21 cellular contexts compared by ENCODE assay signal in genomic region chr7:216360-217300, GRCh38. TPM values are rescaled to one million over a fixed set of nuclear protein-coding genes. Genes with fewer than 3 reads are reported as not detected.
DNase-seq lines count a peak whose midpoint lies in the region; ATAC-seq and TF ChIP-seq lines count a peak whose summit lies in the region.
"Had no signal": no experiment of that assay in that cellular context is flagged by ENCODE, and none has a peak within 500 bp of the region (broad histone marks: within the 10 kb centered on the region; RNA-seq: fewer than 3 reads in every experiment).

No MANE protein-coding gene starts in this region.

- intact Hi-C loops in activated T-helper 2 cell treated with anti-CD3 and anti-CD28 coated beads, Interferon-gamma antibody, Interleukin-2, Interleukin-4, amounts not matched to agents 10 μg/mL and 5 μg/mL and 100 μg/mL, durations not matched to agents 14 hours and 24 hours and 36 hours (cut with micrococcal nuclease): no loop called here

- no peak for ATAC-seq in HG02970 (IDR thresholded peaks at IDR 0.05; ENCODE audit: low FRiP score, unreplicated experiment)
- ATAC-seq: activated naive CD4-positive, alpha-beta T cell treated with anti-CD3 and anti-CD28 coated beads, Interleukin-2, amount 50 U/mL, for 72 hours had no signal

- peaks cover 0 to 54% (median 22%) of the 10 kb centered on the region in 4 donors for H3K4me1 ChIP-seq in tibial nerve

- TF ChIP-seq POLR2A in tibial nerve (IDR thresholded peaks at IDR 0.05): no peak

- H3K9me3 ChIP-seq in tibial nerve: no peaks in the 10 kb centered on the region

- H3K27ac ChIP-seq in tibial nerve: peak overlapping the region in 3 of 4 donors; percentile 36 to 80 (median 45)
- H3K27ac ChIP-seq: 22Rv1 had no signal

- peaks cover 0 to 43% (median 0%) of the 10 kb centered on the region in 3 donors for H3K36me3 ChIP-seq in tibial nerve

- WGBS in tibial nerve, 2 donors: 58 to 68% methylated on average over 11 to 23 of the region's 24 CpGs

- H3K27me3 Mint-ChIP-seq in nephron (ENCODE audit: low read depth): peaks cover 5% of the 10 kb centered on the region
- no peaks in the 10 kb centered on the region for H3K27me3 Mint-ChIP-seq in activated T-helper 2 cell treated with anti-CD3 and anti-CD28 coated beads, Interferon-gamma antibody, Interleukin-2, Interleukin-4, amounts not matched to agents 10 μg/mL and 5 μg/mL and 100 μg/mL, durations not matched to agents 14 hours and 24 hours and 36 hours (ENCODE audit: low read depth)
- H3K27me3 Mint-ChIP-seq: naive B cell had no signal

- H3K27me3 ChIP-seq in tibial nerve: no peaks in the 10 kb centered on the region

- peak; percentile 30 for DNase-seq in NCI-H2227 (lab: John Stamatoyannopoulos, UW; ENCODE audit: unreplicated experiment)
- no peak for DNase-seq in NCI-H2227 treated with DMSO at 0.1 percent for 48 hours (lab: John Stamatoyannopoulos, UW)
- peak; percentile 16 for DNase-seq in fibroblast of villous mesenchyme (ENCODE audit: low read depth)
- peak in 1 of 2 donors; percentile 38 for DNase-seq in tibial nerve (ENCODE audit: low spot score in 2 of 2)
- no peak for DNase-seq in amniotic stem cell (lab: John Stamatoyannopoulos, UW)
- DNase-seq in activated T-helper 2 cell treated with anti-CD3 and anti-CD28 coated beads, Interferon-gamma antibody, Interleukin-2, Interleukin-4, amounts not matched to agents 10 μg/mL and 5 μg/mL and 100 μg/mL, durations not matched to agents 14 hours and 24 hours and 36 hours (ENCODE audit: low spot score): no peak
- DNase-seq: cerebellar nuclear complex; DMS79 treated with DMSO at 0.1 percent for 48 hours; KG1; kidney glomerular epithelial cell; naive B cell; NCI-H1105; NCI-H2171 treated with DMSO at 0.1 percent for 48 hours; SHP77; stimulated activated CD4-positive, alpha-beta T cell treated with anti-CD3 and anti-CD28 coated beads, Interleukin-4, amount 100 ng/mL, for 1 hour; stimulated activated CD8-positive, alpha-beta memory T cell treated with anti-CD3 and anti-CD28 coated beads, Interleukin-4, amount 100 ng/mL, for 48 hours; trophoblast cell had no signal

- H3K4me3 Mint-ChIP-seq in nephron: peak overlapping the region; percentile 8 to 61 (median 39)
- no peak overlapping the region for H3K4me3 Mint-ChIP-seq in activated T-helper 2 cell treated with anti-CD3 and anti-CD28 coated beads, Interferon-gamma antibody, Interleukin-2, Interleukin-4, amounts not matched to agents 10 μg/mL and 5 μg/mL and 100 μg/mL, durations not matched to agents 14 hours and 24 hours and 36 hours (ENCODE audit: low read depth)
- H3K4me3 Mint-ChIP-seq: naive B cell had no signal

- H3K36me3 Mint-ChIP-seq in nephron (ENCODE audit: low read depth): peaks cover 26% of the 10 kb centered on the region
- no peaks in the 10 kb centered on the region for H3K36me3 Mint-ChIP-seq in activated T-helper 2 cell treated with anti-CD3 and anti-CD28 coated beads, Interferon-gamma antibody, Interleukin-2, Interleukin-4, amounts not matched to agents 10 μg/mL and 5 μg/mL and 100 μg/mL, durations not matched to agents 14 hours and 24 hours and 36 hours (ENCODE audit: low read depth)
- H3K36me3 Mint-ChIP-seq: activated naive CD4-positive, alpha-beta T cell treated with anti-CD3 and anti-CD28 coated beads, Interleukin-2, amount 50 U/mL, for 72 hours; naive B cell had no signal

- TF ChIP-seq CTCF in fibroblast of villous mesenchyme (IDR thresholded peaks at IDR 0.05; ENCODE audit: insufficient read depth, low read depth, low read length) (no peak), nephron (IDR thresholded peaks at IDR 0.05; ENCODE audit: unreplicated experiment in 3 of 3) (no peak), tibial nerve (IDR thresholded peaks at IDR 0.05) (no peak)

- H3K9me3 Mint-ChIP-seq in nephron: no peaks in the 10 kb centered on the region
- H3K9me3 Mint-ChIP-seq in activated T-helper 2 cell treated with anti-CD3 and anti-CD28 coated beads, Interferon-gamma antibody, Interleukin-2, Interleukin-4, amounts not matched to agents 10 μg/mL and 5 μg/mL and 100 μg/mL, durations not matched to agents 14 hours and 24 hours and 36 hours: no peaks in the 10 kb centered on the region
- H3K9me3 Mint-ChIP-seq: activated naive CD4-positive, alpha-beta T cell treated with anti-CD3 and anti-CD28 coated beads, Interleukin-2, amount 50 U/mL, for 72 hours had no signal

- H3K4me1 Mint-ChIP-seq in nephron: peaks cover 35% of the 10 kb centered on the region
- H3K4me1 Mint-ChIP-seq in activated T-helper 2 cell treated with anti-CD3 and anti-CD28 coated beads, Interferon-gamma antibody, Interleukin-2, Interleukin-4, amounts not matched to agents 10 μg/mL and 5 μg/mL and 100 μg/mL, durations not matched to agents 14 hours and 24 hours and 36 hours (ENCODE audit: low read depth): no peaks in the 10 kb centered on the region
- H3K4me1 Mint-ChIP-seq: naive B cell had no signal

- H3K27ac Mint-ChIP-seq in nephron: peak overlapping the region; percentile 84 to 92 (median 88)
- no peak overlapping the region for H3K27ac Mint-ChIP-seq in activated T-helper 2 cell treated with anti-CD3 and anti-CD28 coated beads, Interferon-gamma antibody, Interleukin-2, Interleukin-4, amounts not matched to agents 10 μg/mL and 5 μg/mL and 100 μg/mL, durations not matched to agents 14 hours and 24 hours and 36 hours
- H3K27ac Mint-ChIP-seq: naive B cell had no signal

- no peak for TF ChIP-seq EP300 in tibial nerve (IDR thresholded peaks at IDR 0.05)

- no peak overlapping the region for H3K4me3 ChIP-seq in fibroblast of villous mesenchyme (ENCODE audit: low read depth, low read length)
- no peak overlapping the region for H3K4me3 ChIP-seq in tibial nerve

RNA-seq across cellular contexts. Expression of gene FAM20C, which starts 24.3 kb away (rescaled TPM):
- total RNA-seq in fibroblast of villous mesenchyme (16.8 and 33.2 TPM in 2 replicates), tibial nerve (100 to 1,000 TPM in 1 of 4 donors, 10 to 100 TPM in 3; 43.0 to 112 (median 44.0) TPM)
- total RNA-seq in activated T-helper 2 cell treated with anti-CD3 and anti-CD28 coated beads, Interferon-gamma antibody, Interleukin-2, Interleukin-4, amounts not matched to agents 10 μg/mL and 5 μg/mL and 100 μg/mL, durations not matched to agents 14 hours and 24 hours and 36 hours: 0.74 and 1.3 TPM in 2 replicates

Comparison
In these comparisons a context has a peak if more than half of its experiments do, and no peak if none do; other contexts are left out.
1. DNase-seq: peak in NCI-H2227 (single experiment) and fibroblast of villous mesenchyme (single experiment); none in NCI-H2227 treated with DMSO at 0.1 percent for 48 hours (single experiment), amniotic stem cell (single experiment) and activated T-helper 2 cell treated with anti-CD3 and anti-CD28 coated beads, Interferon-gamma antibody, Interleukin-2, Interleukin-4, amounts not matched to agents 10 μg/mL and 5 μg/mL and 100 μg/mL, durations not matched to agents 14 hours and 24 hours and 36 hours (single experiment).